In the genomic region with DNA sequence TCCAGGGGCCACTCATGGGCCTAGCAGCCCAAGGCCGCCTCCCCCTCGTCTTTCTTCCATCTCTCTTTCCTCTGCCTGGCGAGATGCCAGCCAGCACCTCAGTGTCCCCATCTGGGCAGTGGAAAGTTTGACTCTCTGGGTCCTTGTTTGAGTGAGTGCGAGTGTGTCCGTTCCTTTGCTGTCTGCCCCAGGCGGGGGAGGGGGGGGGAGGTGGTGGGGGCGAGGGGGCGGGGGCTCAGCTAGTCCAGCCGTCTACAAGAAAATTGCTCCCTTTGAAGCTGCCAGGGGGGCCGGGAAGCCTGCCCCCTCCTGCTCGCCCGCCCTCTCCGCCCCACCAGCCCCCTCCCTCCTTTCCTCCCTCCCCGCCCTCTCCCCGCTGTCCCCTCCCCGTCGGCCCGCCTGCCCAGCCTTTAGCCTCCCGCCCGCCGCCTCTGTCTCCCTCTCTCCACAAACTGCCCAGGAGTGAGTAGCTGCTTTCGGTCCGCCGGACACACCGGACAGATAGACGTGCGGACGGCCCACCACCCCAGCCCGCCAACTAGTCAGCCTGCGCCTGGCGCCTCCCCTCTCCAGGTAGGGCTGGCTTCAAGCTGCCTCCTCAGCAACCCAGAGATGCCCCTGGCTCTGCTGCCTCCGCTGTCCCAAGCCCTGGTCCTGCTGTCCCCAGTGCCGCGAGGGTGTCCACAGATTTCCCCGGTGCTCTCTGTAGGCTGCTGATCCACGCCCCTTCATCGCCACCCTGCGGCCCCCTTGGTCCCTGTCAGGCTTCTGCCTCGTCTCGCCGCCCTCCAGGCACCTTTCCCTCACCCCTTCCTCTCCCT, we compare ENCODE assay signal across 8 cellular contexts. TPM values are rescaled to one million over a fixed set of nuclear protein-coding genes. Genes with fewer than 3 reads are reported as not detected.
DNase-seq lines count a peak whose midpoint lies in the region; ATAC-seq, FAIRE-seq and TF ChIP-seq lines count a peak whose summit lies in the region.
"Had no signal": no experiment of that assay in that cellular context is flagged by ENCODE, and none has a peak within 500 bp of the region (broad histone marks: within the 10 kb centered on the region; RNA-seq: fewer than 3 reads in every experiment).

A gene (plus strand): TSS at position 440 of the 821 bp plus-strand sequence. CDS start 9,652 bp downstream, outside the sequence.

- H3K4me3 Mint-ChIP-seq in WTC11: peak within 1 kb of the TSS; percentile 47

- H3K27me3 Mint-ChIP-seq in WTC11 (ENCODE audit: low read depth): no peaks in the 10 kb centered on the region

- CTCF ChIA-PET in WTC11 (lab: Charles Lee): interaction anchor here (0.6 to 2.1 kb wide), 9 partner anchors 12 to 45 kb away, joined by 3 to 13 read pairs (median 5); a partner anchor contains a TSS

- no peak within 1 kb of the TSS for H3K27ac Mint-ChIP-seq in WTC11

- intact Hi-C loops in left ventricle myocardium inferior (cut with micrococcal nuclease): no loop called here

- H3K36me3 ChIP-seq in left ventricle myocardium inferior: no peaks in the 10 kb centered on the region

- no peaks in the 10 kb centered on the region for H3K36me3 Mint-ChIP-seq in WTC11

- no peaks in the 10 kb centered on the region for H3K9me3 ChIP-seq in left ventricle myocardium inferior (replicated peaks)

- peaks cover 5% of the 10 kb centered on the region for H3K27me3 ChIP-seq in left ventricle myocardium inferior (ENCODE audit: low read depth)

- peak; percentile 9 for FAIRE-seq in HTR-8/SVneo (lab: Jason Lieb, UNC)

- H3K9me3 Mint-ChIP-seq in WTC11: no peaks in the 10 kb centered on the region

- DNase-seq in HTR-8/SVneo (ENCODE audit: insufficient read length, low spot score): peak; percentile 41
- DNase-seq in WTC11 (ENCODE audit: low spot score): peak; percentile 54
- DNase-seq in left ventricle myocardium inferior: peak; percentile 57
- DNase-seq in retinal pigment epithelial cell (ENCODE audit: low read depth): no peak
- no peak for DNase-seq in NCI-H2171 treated with DMSO at 0.1 percent for 48 hours (lab: John Stamatoyannopoulos, UW)
- DNase-seq in pons (ENCODE audit: low spot score): no peak

- TF ChIP-seq CTCF in WTC11 (IDR thresholded peaks at IDR 0.05): no peak
- TF ChIP-seq CTCF in left ventricle myocardium inferior (IDR thresholded peaks at IDR 0.05; ENCODE audit: borderline replicate concordance): peak; percentile 44
- no peak for TF ChIP-seq CTCF in retinal pigment epithelial cell (conservative IDR thresholded peaks at IDR 0.05; ENCODE audit: low read depth, low read length)

- H3K4me3 ChIP-seq in left ventricle myocardium inferior (peak within 1 kb of the TSS; percentile 62), retinal pigment epithelial cell (ENCODE audit: low read length) (peak within 1 kb of the TSS; percentile 22)

- peaks cover 8% of the 10 kb centered on the region; the same call in 1 of the 2 replicates for H3K4me1 Mint-ChIP-seq in WTC11

- POLR2A ChIA-PET in WTC11 (lab: Charles Lee): no interaction called here

- H3K4me1 ChIP-seq in left ventricle myocardium inferior: peaks cover 16% of the 10 kb centered on the region

- H3K27ac ChIP-seq in left ventricle myocardium inferior (replicated peaks): peak within 1 kb of the TSS; percentile 77

- ATAC-seq in WTC11 (peak; percentile 65), GM18511 (IDR thresholded peaks at IDR 0.05; ENCODE audit: unreplicated experiment) (no peak)

TF ChIP-seq in WTC11, 78 proteins besides CTCF, POLR2A, EP300 and RAD21:
- TF ChIP-seq, protein P1, sequence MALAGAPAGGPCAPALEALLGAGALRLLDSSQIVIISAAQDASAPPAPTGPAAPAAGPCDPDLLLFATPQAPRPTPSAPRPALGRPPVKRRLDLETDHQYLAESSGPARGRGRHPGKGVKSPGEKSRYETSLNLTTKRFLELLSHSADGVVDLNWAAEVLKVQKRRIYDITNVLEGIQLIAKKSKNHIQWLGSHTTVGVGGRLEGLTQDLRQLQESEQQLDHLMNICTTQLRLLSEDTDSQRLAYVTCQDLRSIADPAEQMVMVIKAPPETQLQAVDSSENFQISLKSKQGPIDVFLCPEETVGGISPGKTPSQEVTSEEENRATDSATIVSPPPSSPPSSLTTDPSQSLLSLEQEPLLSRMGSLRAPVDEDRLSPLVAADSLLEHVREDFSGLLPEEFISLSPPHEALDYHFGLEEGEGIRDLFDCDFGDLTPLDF (CRISPR knock-in tag; IDR thresholded peaks at IDR 0.05): no peak
- TF ChIP-seq, protein P2, sequence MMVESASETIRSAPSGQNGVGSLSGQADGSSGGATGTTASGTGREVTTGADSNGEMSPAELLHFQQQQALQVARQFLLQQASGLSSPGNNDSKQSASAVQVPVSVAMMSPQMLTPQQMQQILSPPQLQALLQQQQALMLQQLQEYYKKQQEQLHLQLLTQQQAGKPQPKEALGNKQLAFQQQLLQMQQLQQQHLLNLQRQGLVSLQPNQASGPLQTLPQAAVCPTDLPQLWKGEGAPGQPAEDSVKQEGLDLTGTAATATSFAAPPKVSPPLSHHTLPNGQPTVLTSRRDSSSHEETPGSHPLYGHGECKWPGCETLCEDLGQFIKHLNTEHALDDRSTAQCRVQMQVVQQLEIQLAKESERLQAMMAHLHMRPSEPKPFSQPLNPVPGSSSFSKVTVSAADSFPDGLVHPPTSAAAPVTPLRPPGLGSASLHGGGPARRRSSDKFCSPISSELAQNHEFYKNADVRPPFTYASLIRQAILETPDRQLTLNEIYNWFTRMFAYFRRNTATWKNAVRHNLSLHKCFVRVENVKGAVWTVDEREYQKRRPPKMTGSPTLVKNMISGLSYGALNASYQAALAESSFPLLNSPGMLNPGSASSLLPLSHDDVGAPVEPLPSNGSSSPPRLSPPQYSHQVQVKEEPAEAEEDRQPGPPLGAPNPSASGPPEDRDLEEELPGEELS (CRISPR knock-in tag; IDR thresholded peaks at IDR 0.05): no peak
- TF ChIP-seq, protein P3, sequence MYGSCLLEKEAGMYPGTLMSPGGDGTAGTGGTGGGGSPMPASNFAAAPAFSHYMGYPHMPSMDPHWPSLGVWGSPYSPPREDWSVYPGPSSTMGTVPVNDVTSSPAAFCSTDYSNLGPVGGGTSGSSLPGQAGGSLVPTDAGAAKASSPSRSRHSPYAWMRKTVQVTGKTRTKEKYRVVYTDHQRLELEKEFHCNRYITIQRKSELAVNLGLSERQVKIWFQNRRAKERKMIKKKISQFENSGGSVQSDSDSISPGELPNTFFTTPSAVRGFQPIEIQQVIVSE (CRISPR knock-in tag; IDR thresholded peaks at IDR 0.05; ENCODE audit: borderline replicate concordance): no peak

RNA-seq across cellular contexts. Expression of the gene that starts here (rescaled TPM):
- total RNA-seq in WTC11 (2021) (1.8 to 3.7 TPM (median 3.2 TPM) in 3 replicates), left ventricle myocardium inferior (84.3 TPM)
- total RNA-seq: mononuclear cell had no signal

Comparison
In these comparisons a context has a peak if more than half of its experiments do, and no peak if none do; other contexts are left out.
1. RNA of the gene that starts here (total RNA-seq): 84.3 TPM in left ventricle myocardium inferior (single experiment); 1.8 to 3.7 TPM in WTC11; every median in the first group is over 10 times any median in the second.
2. DNase-seq: peak in HTR-8/SVneo (single experiment), WTC11 (single experiment) and left ventricle myocardium inferior (single experiment); none in retinal pigment epithelial cell (single experiment), NCI-H2171 treated with DMSO at 0.1 percent for 48 hours (single experiment) and pons (single experiment).